ENCODE assay signal across 2 cellular contexts in the genomic region with DNA sequence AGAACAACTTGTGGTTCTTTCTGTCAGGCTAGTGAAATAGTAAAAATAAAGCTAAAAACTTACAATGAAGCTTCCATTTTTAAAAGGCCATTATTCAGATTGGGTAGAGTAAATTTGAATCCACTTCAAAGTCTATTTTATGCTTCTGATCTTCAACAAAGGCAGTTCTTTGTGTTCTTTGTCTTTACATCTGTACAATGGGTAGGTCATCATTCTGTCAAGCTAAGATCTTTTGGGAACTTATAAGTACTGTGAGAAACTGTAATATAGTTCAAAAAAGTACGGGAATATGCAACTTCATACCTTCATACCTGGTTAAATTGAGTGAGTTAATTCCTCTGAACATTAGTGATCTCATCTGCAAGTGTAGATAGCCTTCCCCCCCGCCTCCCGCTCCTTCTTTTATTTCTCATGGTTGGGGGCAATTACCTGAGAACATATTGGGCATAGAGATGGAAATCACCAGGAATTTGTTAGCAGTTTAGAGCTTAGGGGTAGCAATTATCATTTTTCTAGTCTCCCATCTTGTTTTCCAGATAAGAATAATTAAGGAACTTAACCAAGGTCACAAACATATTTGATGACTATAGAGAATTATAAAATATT.
TF ChIP-seq lines count a peak whose summit lies in the region.

No MANE protein-coding gene starts in this region.

TF ChIP-seq in GM23338, 12 proteins besides CTCF, POLR2A, EP300 and RAD21 (continues in another document):
- TF ChIP-seq, protein P1, sequence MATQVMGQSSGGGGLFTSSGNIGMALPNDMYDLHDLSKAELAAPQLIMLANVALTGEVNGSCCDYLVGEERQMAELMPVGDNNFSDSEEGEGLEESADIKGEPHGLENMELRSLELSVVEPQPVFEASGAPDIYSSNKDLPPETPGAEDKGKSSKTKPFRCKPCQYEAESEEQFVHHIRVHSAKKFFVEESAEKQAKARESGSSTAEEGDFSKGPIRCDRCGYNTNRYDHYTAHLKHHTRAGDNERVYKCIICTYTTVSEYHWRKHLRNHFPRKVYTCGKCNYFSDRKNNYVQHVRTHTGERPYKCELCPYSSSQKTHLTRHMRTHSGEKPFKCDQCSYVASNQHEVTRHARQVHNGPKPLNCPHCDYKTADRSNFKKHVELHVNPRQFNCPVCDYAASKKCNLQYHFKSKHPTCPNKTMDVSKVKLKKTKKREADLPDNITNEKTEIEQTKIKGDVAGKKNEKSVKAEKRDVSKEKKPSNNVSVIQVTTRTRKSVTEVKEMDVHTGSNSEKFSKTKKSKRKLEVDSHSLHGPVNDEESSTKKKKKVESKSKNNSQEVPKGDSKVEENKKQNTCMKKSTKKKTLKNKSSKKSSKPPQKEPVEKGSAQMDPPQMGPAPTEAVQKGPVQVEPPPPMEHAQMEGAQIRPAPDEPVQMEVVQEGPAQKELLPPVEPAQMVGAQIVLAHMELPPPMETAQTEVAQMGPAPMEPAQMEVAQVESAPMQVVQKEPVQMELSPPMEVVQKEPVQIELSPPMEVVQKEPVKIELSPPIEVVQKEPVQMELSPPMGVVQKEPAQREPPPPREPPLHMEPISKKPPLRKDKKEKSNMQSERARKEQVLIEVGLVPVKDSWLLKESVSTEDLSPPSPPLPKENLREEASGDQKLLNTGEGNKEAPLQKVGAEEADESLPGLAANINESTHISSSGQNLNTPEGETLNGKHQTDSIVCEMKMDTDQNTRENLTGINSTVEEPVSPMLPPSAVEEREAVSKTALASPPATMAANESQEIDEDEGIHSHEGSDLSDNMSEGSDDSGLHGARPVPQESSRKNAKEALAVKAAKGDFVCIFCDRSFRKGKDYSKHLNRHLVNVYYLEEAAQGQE (IDR thresholded peaks at IDR 0.05; ENCODE audit: unreplicated experiment), result no peak
- TF ChIP-seq CREB1 (CRISPR knock-in tag; IDR thresholded peaks at IDR 0.05; ENCODE audit: low read depth) (no peak), EZH2phosphoT487 (IDR thresholded peaks at IDR 0.05; ENCODE audit: unreplicated experiment) (no peak), ZNF331 (CRISPR knock-in tag; IDR thresholded peaks at IDR 0.05; ENCODE audit: low read depth) (no peak), ZNF462 (CRISPR knock-in tag; IDR thresholded peaks at IDR 0.05) (no peak), ZNF114 (CRISPR knock-in tag; IDR thresholded peaks at IDR 0.05) (no peak), NANOG (IDR thresholded peaks at IDR 0.05; ENCODE audit: borderline replicate concordance) (no peak), JUNB (IDR thresholded peaks at IDR 0.05; ENCODE audit: unreplicated experiment) (no peak), EZH2 (IDR thresholded peaks at IDR 0.05; ENCODE audit: low read depth, unreplicated experiment) (no peak), POLR2AphosphoS5 (IDR thresholded peaks at IDR 0.05; ENCODE audit: low read depth) (no peak), STAT1 (IDR thresholded peaks at IDR 0.05; ENCODE audit: unreplicated experiment) (no peak)

TF ChIP-seq in K562, 482 proteins besides CTCF, POLR2A, EP300 and RAD21:
- peak; percentile 34; the same call in 1 of the 2 replicates for TF ChIP-seq BCOR (IDR thresholded peaks at IDR 0.05)
- TF ChIP-seq SNRNP70 (optimal IDR thresholded peaks at IDR 0.05; ENCODE audit: low read depth, low read length), result no peak
- peak; percentile 64 for TF ChIP-seq RBM25 (IDR thresholded peaks at IDR 0.05; ENCODE audit: low read depth, low read length, severe bottlenecking)
- no peak for TF ChIP-seq WHSC1 (IDR thresholded peaks at IDR 0.05; ENCODE audit: low read length)
